In genomic region chr4:67668315-67668714, GRCh38 we compare ENCODE assay signal across 20 cellular contexts. TPM values are rescaled to one million over a fixed set of nuclear protein-coding genes. Genes with fewer than 3 reads are reported as not detected.
DNase-seq lines count a peak whose midpoint lies in the region; ATAC-seq, FAIRE-seq and TF ChIP-seq lines count a peak whose summit lies in the region.
"Had no signal": no experiment of that assay in that cellular context is flagged by ENCODE, and none has a peak within 500 bp of the region (broad histone marks: within the 10 kb centered on the region; RNA-seq: fewer than 3 reads in every experiment).

No MANE protein-coding gene starts in this region.

- H3K9me3 Mint-ChIP-seq in nephron progenitor cell: no peaks in the 10 kb centered on the region
- no peaks in the 10 kb centered on the region for H3K9me3 Mint-ChIP-seq in activated T-helper 2 cell treated with anti-CD3 and anti-CD28 coated beads, Interferon-gamma antibody, Interleukin-2, Interleukin-4, amounts not matched to agents 10 μg/mL and 5 μg/mL and 100 μg/mL, durations not matched to agents 14 hours and 24 hours and 36 hours
- H3K9me3 Mint-ChIP-seq: CD4-positive, alpha-beta T cell; CD8-positive, alpha-beta memory T cell had no signal

- no peak for DNase-seq in HepG2 (ENCODE audit: low spot score)
- no peak for DNase-seq in right lobe of liver
- no peak for DNase-seq in GM18507 (ENCODE audit: extremely low spot score, insufficient read length, low read depth)
- DNase-seq in T-helper 17 cell: no peak
- no peak for DNase-seq in nephron progenitor cell
- no peak for DNase-seq in CD1c-positive myeloid dendritic cell (ENCODE audit: extremely low spot score)
- DNase-seq in hepatocyte (ENCODE audit: low spot score): no peak
- DNase-seq in activated T-helper 2 cell treated with anti-CD3 and anti-CD28 coated beads, Interferon-gamma antibody, Interleukin-2, Interleukin-4, amounts not matched to agents 10 μg/mL and 5 μg/mL and 100 μg/mL, durations not matched to agents 14 hours and 24 hours and 36 hours (ENCODE audit: low spot score): no peak
- DNase-seq: CD4-positive, alpha-beta T cell; CD8-positive, alpha-beta memory T cell; DMS53; DMS79 treated with DMSO at 0.1 percent for 48 hours; GM23248; H7; HCEC 1CT had no signal

- TF ChIP-seq CTCF in HepG2 (CRISPR knock-in tag; IDR thresholded peaks at IDR 0.05): no peak
- TF ChIP-seq CTCF in right lobe of liver (IDR thresholded peaks at IDR 0.05): no peak
- TF ChIP-seq CTCF in nephron progenitor cell (IDR thresholded peaks at IDR 0.05): no peak
- TF ChIP-seq CTCF in hepatocyte (IDR thresholded peaks at IDR 0.05; ENCODE audit: poor library complexity): no peak

- H3K4me3 Mint-ChIP-seq in T-helper 17 cell (no peak overlapping the region), nephron progenitor cell (no peak overlapping the region)
- no peak overlapping the region for H3K4me3 Mint-ChIP-seq in activated T-helper 2 cell treated with anti-CD3 and anti-CD28 coated beads, Interferon-gamma antibody, Interleukin-2, Interleukin-4, amounts not matched to agents 10 μg/mL and 5 μg/mL and 100 μg/mL, durations not matched to agents 14 hours and 24 hours and 36 hours (ENCODE audit: low read depth)
- H3K4me3 Mint-ChIP-seq: B cell; CD4-positive, alpha-beta T cell; CD8-positive, alpha-beta memory T cell had no signal

- H3K4me1 Mint-ChIP-seq in T-helper 17 cell: peaks cover 3% of the 10 kb centered on the region
- H3K4me1 Mint-ChIP-seq in nephron progenitor cell: no peaks in the 10 kb centered on the region
- peaks cover 9% of the 10 kb centered on the region for H3K4me1 Mint-ChIP-seq in activated T-helper 2 cell treated with anti-CD3 and anti-CD28 coated beads, Interferon-gamma antibody, Interleukin-2, Interleukin-4, amounts not matched to agents 10 μg/mL and 5 μg/mL and 100 μg/mL, durations not matched to agents 14 hours and 24 hours and 36 hours (ENCODE audit: low read depth)
- H3K4me1 Mint-ChIP-seq: B cell; CD8-positive, alpha-beta memory T cell had no signal

- H3K9me2 ChIP-seq in hepatocyte (replicated peaks; ENCODE audit: insufficient read depth): no peaks in the 10 kb centered on the region

- H3K4me1 ChIP-seq in HepG2 (ENCODE audit: insufficient read depth, low read length) (no peaks in the 10 kb centered on the region), right lobe of liver (no peaks in the 10 kb centered on the region), hepatocyte (ENCODE audit: insufficient read depth) (no peaks in the 10 kb centered on the region)
- H3K4me1 ChIP-seq: BLaER1 had no signal

- H3K36me3 Mint-ChIP-seq in T-helper 17 cell (ENCODE audit: low read depth) (peaks cover 14% of the 10 kb centered on the region), nephron progenitor cell (ENCODE audit: low read depth) (peaks cover 57% of the 10 kb centered on the region)
- peaks cover 77% of the 10 kb centered on the region for H3K36me3 Mint-ChIP-seq in activated T-helper 2 cell treated with anti-CD3 and anti-CD28 coated beads, Interferon-gamma antibody, Interleukin-2, Interleukin-4, amounts not matched to agents 10 μg/mL and 5 μg/mL and 100 μg/mL, durations not matched to agents 14 hours and 24 hours and 36 hours (ENCODE audit: low read depth)

- intact Hi-C loops in HepG2 (cut with micrococcal nuclease; ENCODE audit: unreplicated experiment) (no loop called here), right lobe of liver (cut with DNase I) (no loop called here)
- intact Hi-C loops in activated T-helper 2 cell treated with anti-CD3 and anti-CD28 coated beads, Interferon-gamma antibody, Interleukin-2, Interleukin-4, amounts not matched to agents 10 μg/mL and 5 μg/mL and 100 μg/mL, durations not matched to agents 14 hours and 24 hours and 36 hours (cut with micrococcal nuclease): no loop called here

- TF ChIP-seq POLR2A in HepG2 (IDR thresholded peaks at IDR 0.05; ENCODE audit: insufficient read depth in 1 of 2, low read depth in 2 of 2, low read length in 2 of 2): no peak
- TF ChIP-seq POLR2A in right lobe of liver (IDR thresholded peaks at IDR 0.05): no peak

- H2AFZ ChIP-seq in HepG2 (ENCODE audit: low read length) (no peak overlapping the region), hepatocyte (no peak overlapping the region)
- H2AFZ ChIP-seq: GM23248 had no signal

- no peak for TF ChIP-seq EP300 in HepG2 (IDR thresholded peaks at IDR 0.05; ENCODE audit: low read depth in 2 of 2, low read length in 2 of 2)
- TF ChIP-seq EP300 in HepG2 (CRISPR knock-in tag; IDR thresholded peaks at IDR 0.05; ENCODE audit: borderline replicate concordance): no peak

- POLR2A ChIA-PET in HepG2 (lab: Yijun Ruan, JAX): no interaction called here

- ATAC-seq in HepG2: no peak
- no peak for ATAC-seq in right lobe of liver
- no peak for ATAC-seq in T-helper 17 cell

- H3K9ac ChIP-seq in HepG2 (ENCODE audit: insufficient read depth, low read depth, low read length): no peak overlapping the region
- H3K9ac ChIP-seq: BLaER1, GM23248 had no signal

- no peak overlapping the region for H3K27ac ChIP-seq in HepG2 (ENCODE audit: extremely low read length, insufficient read depth, low read length)
- no peak overlapping the region for H3K27ac ChIP-seq in right lobe of liver
- H3K27ac ChIP-seq in hepatocyte: no peak overlapping the region
- H3K27ac ChIP-seq: BLaER1, C4-2B, GM23248 had no signal

- H3K27ac Mint-ChIP-seq in T-helper 17 cell (peak overlapping the region; percentile 62), nephron progenitor cell (peak overlapping the region; percentile 17)
- no peak overlapping the region for H3K27ac Mint-ChIP-seq in activated T-helper 2 cell treated with anti-CD3 and anti-CD28 coated beads, Interferon-gamma antibody, Interleukin-2, Interleukin-4, amounts not matched to agents 10 μg/mL and 5 μg/mL and 100 μg/mL, durations not matched to agents 14 hours and 24 hours and 36 hours
- H3K27ac Mint-ChIP-seq: B cell; CD4-positive, alpha-beta T cell had no signal

- H3K4me3 ChIP-seq in HepG2 (replicated peaks in 1 of 3; ENCODE audit: insufficient read depth in 1 of 3, low read depth in 2 of 3, low read length in 3 of 3) (no peak overlapping the region), right lobe of liver (no peak overlapping the region), hepatocyte (no peak overlapping the region)
- H3K4me3 ChIP-seq: BLaER1, GM23248 had no signal

- BruUV-seq in HepG2 (replicated peaks; lab: Mats Ljungman, UMichigan): no TSS peak

- H3K9me3 ChIP-seq in HepG2 (ENCODE audit: low read length) (no peaks in the 10 kb centered on the region), right lobe of liver (no peaks in the 10 kb centered on the region), T-helper 17 cell (ENCODE audit: control insufficient read depth, low read length, poor library complexity, severe bottlenecking) (no peaks in the 10 kb centered on the region), hepatocyte (ENCODE audit: low read depth) (no peaks in the 10 kb centered on the region)
- H3K9me3 ChIP-seq: BLaER1 had no signal

- CTCF ChIA-PET in HepG2 (lab: Yijun Ruan, JAX; ENCODE audit: low intra/inter-chr PET ratio, low total read pairs): no interaction called here

- H3K27me3 Mint-ChIP-seq in T-helper 17 cell (no peaks in the 10 kb centered on the region), nephron progenitor cell (ENCODE audit: low read depth, poor library complexity) (no peaks in the 10 kb centered on the region)
- H3K27me3 Mint-ChIP-seq in activated T-helper 2 cell treated with anti-CD3 and anti-CD28 coated beads, Interferon-gamma antibody, Interleukin-2, Interleukin-4, amounts not matched to agents 10 μg/mL and 5 μg/mL and 100 μg/mL, durations not matched to agents 14 hours and 24 hours and 36 hours (ENCODE audit: low read depth): no peaks in the 10 kb centered on the region
- H3K27me3 Mint-ChIP-seq: B cell; CD4-positive, alpha-beta T cell; CD8-positive, alpha-beta memory T cell had no signal

- H3K27me3 ChIP-seq in HepG2 (ENCODE audit: control insufficient read depth in 1 of 2, insufficient read depth in 2 of 2, low read length in 2 of 2) (no peaks in the 10 kb centered on the region), right lobe of liver (no peaks in the 10 kb centered on the region), hepatocyte (no peaks in the 10 kb centered on the region)
- H3K27me3 ChIP-seq: BLaER1 had no signal

- peaks cover 12 to 51% of the 10 kb centered on the region in 2 experiments for H3K36me3 ChIP-seq in HepG2 (replicated peaks in 1 of 2; ENCODE audit: control insufficient read depth in 1 of 2, insufficient read depth in 2 of 2, low read length in 2 of 2)
- H3K36me3 ChIP-seq in right lobe of liver: peaks cover 0 to 43% (median 11%) of the 10 kb centered on the region in 4 donors
- no peaks in the 10 kb centered on the region for H3K36me3 ChIP-seq in hepatocyte (replicated peaks; ENCODE audit: insufficient read depth, low read depth)

- 98% methylated on average over 3 of the region's 3 CpGs for WGBS in HepG2 (ENCODE audit: low lambda C conversion rate)
- WGBS in right lobe of liver (ENCODE audit: insufficient coverage, low coverage, low lambda C conversion rate, missing lambda C conversion rate): 98% methylated on average over 3 of the region's 3 CpGs
- WGBS in hepatocyte (ENCODE audit: low lambda C conversion rate, missing lambda C conversion rate): 94% methylated on average over 3 of the region's 3 CpGs

- FAIRE-seq in HepG2 (lab: Jason Lieb, UNC) (no peak), GM18507 (lab: Jason Lieb, UNC) (peak; percentile 63)
- FAIRE-seq: GM12892, H1 had no signal

- H3K4me2 ChIP-seq in HepG2 (ENCODE audit: low read depth, low read length) (no peak overlapping the region), hepatocyte (no peak overlapping the region)
- H3K4me2 ChIP-seq: BLaER1 had no signal

- no peak for TF ChIP-seq RAD21 in HepG2 (CRISPR knock-in tag; IDR thresholded peaks at IDR 0.05)

- in situ Hi-C loops in HepG2 (cut with HindIII; ENCODE audit: extremely low pct_ligation_motif_present, low pct_unique_long_range_greater_than_20kb): no loop called here

- no peaks in the 10 kb centered on the region for H4K20me1 ChIP-seq in HepG2 (ENCODE audit: insufficient read depth, low read length)
- H4K20me1 ChIP-seq in hepatocyte (ENCODE audit: insufficient read depth, poor library complexity, severe bottlenecking): no peaks in the 10 kb centered on the region
- H4K20me1 ChIP-seq: BLaER1 had no signal

- no peaks in the 10 kb centered on the region for H3K79me2 ChIP-seq in HepG2 (ENCODE audit: insufficient read depth, low read length)
- H3K79me2 ChIP-seq in hepatocyte: no peaks in the 10 kb centered on the region

RNA-seq across cellular contexts. Expression of gene UBA6, which starts 32.6 kb away (rescaled TPM):
- total RNA-seq in HepG2 (2016; rRNA removed; fragmentation: Illumina TruSeq; extraction: Trizol) (75.4 and 153 TPM in 2 replicates), right lobe of liver (10 to 100 TPM; 17.5 to 46.5 (median 24.7) TPM), T-helper 17 cell (10 to 100 TPM; 43.7 to 54.8 TPM), hepatocyte (96.1 and 123 TPM in 2 replicates)
- total RNA-seq in HepG2 (2016; cell fraction: cytosol; rRNA removed; fragmentation: Illumina TruSeq; extraction: Trizol; ENCODE audit: low read depth): 4.5 TPM in 2 replicates
- total RNA-seq in HepG2 (2016; cell fraction: insoluble cytoplasmic fraction; rRNA removed; fragmentation: Illumina TruSeq; extraction: Trizol): 73.9 and 131 TPM in 2 replicates
- total RNA-seq in HepG2 (2016; cell fraction: membrane; rRNA removed; fragmentation: Illumina TruSeq; extraction: Trizol): 12.0 and 16.0 TPM in 2 replicates
- 65.0 and 67.0 TPM in 2 replicates for total RNA-seq in HepG2 (2016; cell fraction: nucleus; rRNA removed; fragmentation: Illumina TruSeq; extraction: Trizol)
- polyA plus RNA-seq in HepG2 (2011; rRNA removed) (25.6 and 33.3 TPM in 2 replicates), hepatocyte (13.3 and 15.8 TPM in 2 replicates)
- polyA plus RNA-seq in HepG2 (2011; cell fraction: cytosol; rRNA removed): 21.1 and 24.7 TPM in 2 replicates
- 53.3 and 61.9 TPM in 2 replicates for polyA plus RNA-seq in HepG2 (2011; cell fraction: nucleus; rRNA removed)
- polyA plus RNA-seq in HepG2 (2012): 21.2 and 31.8 TPM in 2 replicates
- 0.36 and 0.42 TPM in 2 replicates for polyA plus RNA-seq in HepG2 (2016; cell fraction: cytosol; fragmentation: Illumina TruSeq; extraction: Trizol; ENCODE audit: low read depth)
- 30.7 and 31.3 TPM in 2 replicates for polyA plus RNA-seq in HepG2 (2016; cell fraction: insoluble cytoplasmic fraction; fragmentation: Illumina TruSeq; extraction: Trizol; ENCODE audit: low read depth)
- 1.7 and 1.8 TPM in 2 replicates for polyA plus RNA-seq in HepG2 (2016; cell fraction: membrane; fragmentation: Illumina TruSeq; extraction: Trizol; ENCODE audit: low read depth)
- 40.8 and 51.8 TPM in 2 replicates for polyA plus RNA-seq in HepG2 (2016; cell fraction: nucleus; fragmentation: Illumina TruSeq; extraction: Trizol; ENCODE audit: insufficient read depth, low read depth)
- polyA minus RNA-seq in HepG2 (2011; rRNA and poly(A)+ RNA removed; ENCODE audit: low replicate concordance): 23.8 and 28.1 TPM in 2 replicates
- polyA minus RNA-seq in HepG2 (2011; cell fraction: cytosol; rRNA and poly(A)+ RNA removed): 87.0 and 107 TPM in 2 replicates
- 150 and 178 TPM in 2 replicates for polyA minus RNA-seq in HepG2 (2011; cell fraction: nucleus; rRNA and poly(A)+ RNA removed)
- 84.8 and 88.4 TPM in 2 replicates for total RNA-seq in activated T-helper 2 cell treated with anti-CD3 and anti-CD28 coated beads, Interferon-gamma antibody, Interleukin-2, Interleukin-4, amounts not matched to agents 10 μg/mL and 5 μg/mL and 100 μg/mL, durations not matched to agents 14 hours and 24 hours and 36 hours
